16 cellular contexts compared by ENCODE assay signal in the genomic region with DNA sequence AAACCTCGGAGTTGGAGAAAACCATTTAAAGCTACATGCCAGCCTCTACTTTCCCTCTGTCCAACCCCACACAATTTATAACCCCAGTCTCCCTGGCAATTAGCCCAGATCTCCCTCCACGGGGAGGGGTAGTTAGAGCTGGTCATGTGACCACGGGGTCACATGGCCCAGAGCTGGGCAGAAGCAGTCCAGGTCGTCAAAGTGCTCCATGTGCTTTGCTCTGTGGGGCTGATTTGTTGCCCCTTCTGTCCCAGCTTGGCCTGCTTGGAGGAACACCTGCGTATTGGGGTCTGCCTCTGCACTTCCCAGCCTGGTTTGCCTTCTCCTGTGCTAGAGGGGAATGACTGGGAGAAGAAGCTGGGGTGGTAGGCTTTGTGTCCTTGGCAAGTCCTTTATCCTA.
DNase-seq lines count a peak whose midpoint lies in the region; ATAC-seq and TF ChIP-seq lines count a peak whose summit lies in the region.
"Had no signal": no experiment of that assay in that cellular context is flagged by ENCODE, and none has a peak within 500 bp of the region (broad histone marks: within the 10 kb centered on the region; RNA-seq: fewer than 3 reads in every experiment).

No MANE protein-coding gene starts in this region.

- H3K9me3 ChIP-seq in neural progenitor cell (ENCODE audit: low read depth), result no peaks in the 10 kb centered on the region
- H3K9me3 ChIP-seq: gastrocnemius medialis had no signal

- intact Hi-C loops in Right ventricle myocardium superior (cut with DNase I), result no loop called here

- no peaks in the 10 kb centered on the region for H4K20me1 ChIP-seq in neural progenitor cell (ENCODE audit: low read depth)

- peaks cover 10% of the 10 kb centered on the region for H3K4me1 Mint-ChIP-seq in neural progenitor cell
- H3K4me1 Mint-ChIP-seq: activated CD4-positive, alpha-beta T cell treated with anti-CD3 and anti-CD28 coated beads, Interleukin-2, amount 10 ng/mL, durations not matched to agents 24 days and 14 days; activated naive CD4-positive, alpha-beta T cell treated with anti-CD3 and anti-CD28 coated beads, Interleukin-2, amount 10 ng/mL, durations not matched to agents 7 days and 5 days had no signal

- no peaks in the 10 kb centered on the region for H3K79me2 ChIP-seq in neural progenitor cell (ENCODE audit: low read depth)

- no peak overlapping the region for H3K4me3 Mint-ChIP-seq in neural progenitor cell
- H3K4me3 Mint-ChIP-seq: activated CD4-positive, alpha-beta T cell treated with anti-CD3 and anti-CD28 coated beads, Interleukin-2, amount 10 ng/mL, durations not matched to agents 24 days and 14 days; activated naive CD4-positive, alpha-beta T cell treated with anti-CD3 and anti-CD28 coated beads, Interleukin-2, amount 10 ng/mL, durations not matched to agents 7 days and 5 days had no signal

- H3K27ac ChIP-seq in neural progenitor cell, result no peak overlapping the region
- H3K27ac ChIP-seq: gastrocnemius medialis, tibial artery had no signal

- no peak overlapping the region for H3K9ac ChIP-seq in neural progenitor cell

- no peak overlapping the region for H3K4me3 ChIP-seq in neural progenitor cell
- H3K4me3 ChIP-seq: gastrocnemius medialis, tibial artery had no signal

- no peaks in the 10 kb centered on the region for H3F3A ChIP-seq in neural progenitor cell (ENCODE audit: low read depth)

- H3K9me3 Mint-ChIP-seq in neural progenitor cell, result peaks cover 1% of the 10 kb centered on the region
- H3K9me3 Mint-ChIP-seq: activated CD4-positive, alpha-beta T cell treated with anti-CD3 and anti-CD28 coated beads, Interleukin-2, amount 10 ng/mL, durations not matched to agents 24 days and 14 days; activated naive CD4-positive, alpha-beta T cell treated with anti-CD3 and anti-CD28 coated beads, Interleukin-2, amount 10 ng/mL, durations not matched to agents 7 days and 5 days had no signal

- DNase-seq in NCI-H82 (lab: John Stamatoyannopoulos, UW) (peak; percentile 81), NCI-H82 treated with DMSO at 0.1 percent for 48 hours (lab: John Stamatoyannopoulos, UW; ENCODE audit: unreplicated experiment) (no peak), HEK293T (ENCODE audit: extremely low spot score) (peak; percentile 30), SK-N-DZ (ENCODE audit: low spot score) (peak; percentile 59), neural progenitor cell (ENCODE audit: low spot score) (no peak), GM10248 (ENCODE audit: extremely low spot score) (no peak), Right ventricle myocardium superior (no peak)
- no peak for DNase-seq in stimulated activated CD4-positive, alpha-beta T cell treated with anti-CD3 and anti-CD28 coated beads, Interleukin-12 subunit alpha, Interleukin-12 subunit beta, amount 100 ng/mL, for 4 hours
- DNase-seq: activated CD4-positive, alpha-beta T cell treated with anti-CD3 and anti-CD28 coated beads, Interleukin-2, amount 10 ng/mL, durations not matched to agents 24 days and 14 days; activated naive CD4-positive, alpha-beta T cell treated with anti-CD3 and anti-CD28 coated beads, Interleukin-2, amount 10 ng/mL, durations not matched to agents 7 days and 5 days; AML-193; gastrocnemius medialis; left ventricle myocardium superior; NCI-H2081 treated with DMSO at 0.1 percent for 48 hours; SIG-M5; tibial artery had no signal

- H3K36me3 ChIP-seq in neural progenitor cell, result no peaks in the 10 kb centered on the region
- H3K36me3 ChIP-seq: gastrocnemius medialis, tibial artery had no signal

- peaks cover 3% of the 10 kb centered on the region for H3K4me1 ChIP-seq in neural progenitor cell
- H3K4me1 ChIP-seq: gastrocnemius medialis, tibial artery had no signal

- H3K27ac Mint-ChIP-seq in neural progenitor cell, result no peak overlapping the region
- H3K27ac Mint-ChIP-seq: activated CD4-positive, alpha-beta T cell treated with anti-CD3 and anti-CD28 coated beads, Interleukin-2, amount 10 ng/mL, durations not matched to agents 24 days and 14 days; activated naive CD4-positive, alpha-beta T cell treated with anti-CD3 and anti-CD28 coated beads, Interleukin-2, amount 10 ng/mL, durations not matched to agents 7 days and 5 days had no signal

- peak overlapping the region; percentile 32 for H2AFZ ChIP-seq in neural progenitor cell (replicated peaks)

- no peaks in the 10 kb centered on the region for H3K36me3 Mint-ChIP-seq in neural progenitor cell
- H3K36me3 Mint-ChIP-seq: activated naive CD4-positive, alpha-beta T cell treated with anti-CD3 and anti-CD28 coated beads, Interleukin-2, amount 10 ng/mL, durations not matched to agents 7 days and 5 days had no signal

- H3K27me3 ChIP-seq in neural progenitor cell, result peaks cover 9% of the 10 kb centered on the region

- CTCF ChIA-PET in HEK293T (lab: Yijun Ruan, JAX) (interaction anchor here (0.6 kb wide), 1 partner anchor 24 kb away, joined by 6 read pairs; no protein-coding TSS in a partner anchor), GM10248 (lab: Yijun Ruan, JAX) (interaction anchor here (1.1 kb wide), 1 partner anchor 432 kb away, joined by 3 read pairs; no protein-coding TSS in a partner anchor)

- H3K4me2 ChIP-seq in neural progenitor cell, result no peak overlapping the region

- H3K27me3 Mint-ChIP-seq in neural progenitor cell (ENCODE audit: insufficient read depth, low read depth), result peaks cover 29% of the 10 kb centered on the region

- no peak for ATAC-seq in Right ventricle myocardium superior (ENCODE audit: poor library complexity)
- ATAC-seq: gastrocnemius medialis, left ventricle myocardium superior had no signal

- TF ChIP-seq CTCF in neural progenitor cell (IDR thresholded peaks at IDR 0.05) (no peak), GM10248 (IDR thresholded peaks at IDR 0.05; ENCODE audit: control extremely low read depth, extremely low read depth, low read depth, missing control alignments) (no peak)

- POLR2A ChIA-PET in HEK293T (lab: Yijun Ruan, JAX) (no interaction called here), GM10248 (lab: Yijun Ruan, JAX) (no interaction called here)

TF ChIP-seq in HEK293T, 16 proteins besides CTCF, POLR2A, EP300 and RAD21:
- peak; percentile 98 for TF ChIP-seq L3MBTL2 (conservative IDR thresholded peaks at IDR 0.05)
- TF ChIP-seq ZNF384 (IDR thresholded peaks at IDR 0.05), result no peak
- no peak for TF ChIP-seq FOXK2 (IDR thresholded peaks at IDR 0.05)

Comparison
In these comparisons a context has a peak if more than half of its experiments do, and no peak if none do; other contexts are left out.
1. DNase-seq: peak in NCI-H82 (single experiment), HEK293T (single experiment) and SK-N-DZ (single experiment); none in NCI-H82 treated with DMSO at 0.1 percent for 48 hours (single experiment), neural progenitor cell (single experiment), GM10248 (single experiment), stimulated activated CD4-positive, alpha-beta T cell treated with anti-CD3 and anti-CD28 coated beads, Interleukin-12 subunit alpha, Interleukin-12 subunit beta, amount 100 ng/mL, for 4 hours (single experiment) and Right ventricle myocardium superior (single experiment).